Comparison of ENCODE assay signal across 7 cellular contexts in genomic region chr3:129831942-129832341, GRCh38.
DNase-seq lines count a peak whose midpoint lies in the region; ATAC-seq, FAIRE-seq and TF ChIP-seq lines count a peak whose summit lies in the region.
"Not testable (repeated sequence)": the region's sequence is repeated elsewhere in the genome, so short reads cannot be mapped to it uniquely, and the experiment has no call there.

No MANE protein-coding gene starts in this region.

- peak; percentile 10 for DNase-seq in ELR (ENCODE audit: low read depth)
- not testable (repeated sequence) for DNase-seq in HFFc6; SJSA1 (ENCODE audit: low read depth in 1 of 2, low spot score in 2 of 2); psoas muscle
- DNase-seq in NB4 (ENCODE audit: low read depth): peak; percentile 33
- DNase-seq in bronchial epithelial cell (ENCODE audit: low read depth): peak; percentile 15
- peak; percentile 32 for DNase-seq in fibroblast of peridontal ligament (ENCODE audit: extremely low read depth)

- not testable (repeated sequence) for H3K4me3 ChIP-seq in NB4 (ENCODE audit: low read depth, low read length); SJSA1; bronchial epithelial cell (ENCODE audit: low read depth, low read length); psoas muscle

- peaks cover 51% of the 10 kb centered on the region for H3K4me1 Mint-ChIP-seq in HFFc6 (ENCODE audit: low read depth)

- H3K4me3 Mint-ChIP-seq in HFFc6: peak overlapping the region; percentile 35; the same call in 1 of the 2 replicates

- WGBS in psoas muscle, 3 donors: 67 to 75% (median 68%) methylated on average over 6 of the region's 6 CpGs

- H3K9me3 ChIP-seq in SJSA1 (replicated peaks); psoas muscle: not testable (repeated sequence)

- H3K9me3 Mint-ChIP-seq in HFFc6: not testable (repeated sequence)

- H3K27me3 Mint-ChIP-seq in HFFc6 (ENCODE audit: insufficient read depth): not testable (repeated sequence)

- FAIRE-seq in bronchial epithelial cell (lab: Jason Lieb, UNC): not testable (repeated sequence)

- H3K4me1 ChIP-seq in SJSA1 (replicated peaks) (peaks cover 42% of the 10 kb centered on the region), psoas muscle (peaks cover 59% of the 10 kb centered on the region)

- H3K36me3 Mint-ChIP-seq in HFFc6 (ENCODE audit: low read depth): not testable (repeated sequence)

- H3K27ac Mint-ChIP-seq in HFFc6: peak overlapping the region; percentile 64

- intact Hi-C loops in psoas muscle (cut with DNase I): loop anchor here in 1 of 2 donors (5.0 kb wide), 2 partner anchors 60 to 100 kb away; partner anchors contain the start of gene TMCC1

- not testable (repeated sequence) for TF ChIP-seq CTCF in HFFc6 (IDR thresholded peaks at IDR 0.05); NB4 (IDR thresholded peaks at IDR 0.05; ENCODE audit: low read depth, low read length); bronchial epithelial cell (IDR thresholded peaks at IDR 0.05; ENCODE audit: insufficient read depth, low read length, severe bottlenecking); psoas muscle (IDR thresholded peaks at IDR 0.05)

- not testable (repeated sequence) for H3K27me3 ChIP-seq in SJSA1 (replicated peaks); bronchial epithelial cell (ENCODE audit: control insufficient read depth, insufficient read depth, low read length); psoas muscle (ENCODE audit: insufficient read depth in 3 of 3, low read length in 2 of 3)

- not testable (repeated sequence) for H3K36me3 ChIP-seq in SJSA1; bronchial epithelial cell (ENCODE audit: control insufficient read depth, insufficient read depth, low read length); psoas muscle (ENCODE audit: insufficient read depth in 1 of 2, low read depth in 1 of 2)

- TF ChIP-seq POLR2A in NB4 (IDR thresholded peaks at IDR 0.05; ENCODE audit: extremely low read depth, insufficient read length): not testable (repeated sequence)

- peak in 2 of 4 donors; percentile 50 to 57 for ATAC-seq in psoas muscle

- H3K27ac ChIP-seq in SJSA1 (peak overlapping the region; percentile 11; the same call in 1 of the 2 replicates), psoas muscle (peak overlapping the region; percentile 54)
